ENCODE assay signal across 5 cellular contexts in the genomic region with DNA sequence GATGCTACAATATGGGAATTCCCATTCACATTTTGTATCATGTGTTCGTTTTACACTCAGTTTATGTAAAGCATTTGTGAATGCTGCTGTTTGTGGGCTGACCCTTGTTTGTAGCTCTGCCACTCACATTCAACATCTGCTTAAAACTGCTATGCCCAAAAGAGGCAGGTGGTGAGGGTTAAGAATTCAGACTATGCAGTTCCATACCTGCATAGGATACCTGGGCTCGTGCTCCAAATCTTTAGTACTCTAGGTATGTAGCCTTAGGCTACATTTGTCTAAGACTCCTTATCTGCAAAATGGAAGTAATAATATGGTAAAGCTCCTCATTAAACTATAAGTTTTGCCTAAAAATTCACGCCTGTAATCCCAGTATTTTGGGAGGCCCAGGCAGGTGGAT.
"Had no signal": no experiment of that assay in that cellular context is flagged by ENCODE, and none has a peak within 500 bp of the region (broad histone marks: within the 10 kb centered on the region; RNA-seq: fewer than 3 reads in every experiment).

No MANE protein-coding gene starts in this region.

- H3K4me3 ChIP-seq: K562 had no signal

- DNase-seq: GOT3, H9, HCEC 1CT, IMR-90 had no signal

- H3K27ac Mint-ChIP-seq: H9 had no signal

- ATAC-seq: K562 had no signal

- H3K4me3 Mint-ChIP-seq: H9 had no signal
